10 cellular contexts compared by ENCODE assay signal in genomic region chr6:167150815-167151557, GRCh38. TPM values are rescaled to one million over a fixed set of nuclear protein-coding genes. Genes with fewer than 3 reads are reported as not detected.
A peak's percentile ranks its signal among the peaks of the same experiment; 100 is the strongest.
DNase-seq lines count a peak whose midpoint lies in the region; ATAC-seq and TF ChIP-seq lines count a peak whose summit lies in the region.
"Had no signal": no experiment of that assay in that cellular context is flagged by ENCODE, and none has a peak within 500 bp of the region (broad histone marks: within the 10 kb centered on the region; RNA-seq: fewer than 3 reads in every experiment).

No MANE protein-coding gene starts in this region.

- H3K4me3 ChIP-seq in adrenal gland (no peak overlapping the region), gastrocnemius medialis (no peak overlapping the region)

- peak; percentile 72 for ATAC-seq in GM19351 (IDR thresholded peaks at IDR 0.05; ENCODE audit: unreplicated experiment)
- ATAC-seq in HG02973 (IDR thresholded peaks at IDR 0.05; ENCODE audit: unreplicated experiment): peak; percentile 57
- peak; percentile 80 to 83 for ATAC-seq in activated T-cell treated with anti-CD3 and anti-CD28 coated beads, Interleukin-2, amount 50 U/mL, for 72 hours (replicated peaks in 1 of 2)
- no peak for ATAC-seq in gastrocnemius medialis

- WGBS in adrenal gland, 4 donors: 86 to 87% (median 86%) methylated on average over 6 of the region's 6 CpGs

- H3K27ac ChIP-seq in adrenal gland: no peak overlapping the region
- no peak overlapping the region for H3K27ac ChIP-seq in gastrocnemius medialis

- peaks cover 0 to 2% of the 10 kb centered on the region in 2 donors for H3K36me3 Mint-ChIP-seq in activated T-cell treated with anti-CD3 and anti-CD28 coated beads, Interleukin-2, amount 50 U/mL, for 72 hours (ENCODE audit: insufficient read depth in 2 of 2)
- H3K36me3 Mint-ChIP-seq in endothelial cell (ENCODE audit: low read depth, unreplicated experiment): no peaks in the 10 kb centered on the region

- TF ChIP-seq POLR2A in adrenal gland (IDR thresholded peaks at IDR 0.05): no peak
- TF ChIP-seq POLR2A in gastrocnemius medialis (IDR thresholded peaks at IDR 0.05): no peak

- TF ChIP-seq CTCF in GM13976 (IDR thresholded peaks at IDR 0.05; ENCODE audit: borderline replicate concordance, control extremely low read depth, extremely low read depth, insufficient read depth, missing control alignments): no peak
- TF ChIP-seq CTCF in adrenal gland (IDR thresholded peaks at IDR 0.05): no peak
- no peak for TF ChIP-seq CTCF in endothelial cell (IDR thresholded peaks at IDR 0.05; ENCODE audit: unreplicated experiment)
- no peak for TF ChIP-seq CTCF in gastrocnemius medialis (IDR thresholded peaks at IDR 0.05 in 4 of 5, conservative IDR thresholded peaks at IDR 0.05 in 1 of 5)

- peak; percentile 67 for DNase-seq in GM13976 (ENCODE audit: low spot score)
- DNase-seq in activated T-cell treated with anti-CD3 and anti-CD28 coated beads, Interleukin-2, amount 50 U/mL, for 72 hours: peak; percentile 18 to 35
- no peak for DNase-seq in adrenal gland
- no peak for DNase-seq in endothelial cell (ENCODE audit: low spot score)
- no peak for DNase-seq in gastrocnemius medialis
- DNase-seq in activated CD4-positive, alpha-beta T cell treated with anti-CD3 and anti-CD28 coated beads, Interleukin-2, amount 50 U/mL, for 1 hour: no peak
- DNase-seq: islet precursor cell had no signal

- peak overlapping the region; percentile 10 for H3K27ac Mint-ChIP-seq in activated T-cell treated with anti-CD3 and anti-CD28 coated beads, Interleukin-2, amount 50 U/mL, for 72 hours
- H3K27ac Mint-ChIP-seq in endothelial cell (ENCODE audit: unreplicated experiment): no peak overlapping the region

- in situ Hi-C loops in GM13976 (cut with MboI; ENCODE audit: low sequenced_read_pairs, unreplicated experiment): loop anchor here (10.0 kb wide), 1 partner anchor 376 kb away; no protein-coding TSS in a partner anchor
- in situ Hi-C loops in gastrocnemius medialis (cut with MboI; ENCODE audit: low sequenced_read_pairs in 4 of 4): no loop called here

- intact Hi-C loops in adrenal gland (cut with DNase I): no loop called here
- intact Hi-C loops in gastrocnemius medialis (cut with DNase I; ENCODE audit: low total_unique reads): no loop called here

- H3K27me3 Mint-ChIP-seq in activated T-cell treated with anti-CD3 and anti-CD28 coated beads, Interleukin-2, amount 50 U/mL, for 72 hours (ENCODE audit: low read depth): peaks cover 31% of the 10 kb centered on the region
- peaks cover 5% of the 10 kb centered on the region for H3K27me3 Mint-ChIP-seq in endothelial cell (ENCODE audit: unreplicated experiment)

- no peaks in the 10 kb centered on the region for H3K36me3 ChIP-seq in adrenal gland (replicated peaks in 1 of 2)
- no peaks in the 10 kb centered on the region for H3K36me3 ChIP-seq in gastrocnemius medialis

- H3K4me1 ChIP-seq in adrenal gland (replicated peaks in 1 of 2) (no peaks in the 10 kb centered on the region), gastrocnemius medialis (no peaks in the 10 kb centered on the region)

- H3K27me3 ChIP-seq in adrenal gland (no peaks in the 10 kb centered on the region), gastrocnemius medialis (peaks cover 0 to 25% (median 0%) of the 10 kb centered on the region in 3 donors)

- H3K4me1 Mint-ChIP-seq in activated T-cell treated with anti-CD3 and anti-CD28 coated beads, Interleukin-2, amount 50 U/mL, for 72 hours (ENCODE audit: low read depth): peaks cover 24% of the 10 kb centered on the region
- H3K4me1 Mint-ChIP-seq in endothelial cell (ENCODE audit: unreplicated experiment): peaks cover 19% of the 10 kb centered on the region

- H3K9me3 ChIP-seq in adrenal gland (replicated peaks in 1 of 3) (no peaks in the 10 kb centered on the region), gastrocnemius medialis (no peaks in the 10 kb centered on the region)

- H3K9me3 Mint-ChIP-seq in activated T-cell treated with anti-CD3 and anti-CD28 coated beads, Interleukin-2, amount 50 U/mL, for 72 hours: peaks cover 0 to 2% of the 10 kb centered on the region in 2 donors
- H3K9me3 Mint-ChIP-seq in endothelial cell (ENCODE audit: unreplicated experiment): no peaks in the 10 kb centered on the region

- H3K4me3 Mint-ChIP-seq in activated T-cell treated with anti-CD3 and anti-CD28 coated beads, Interleukin-2, amount 50 U/mL, for 72 hours: peak overlapping the region in 1 of 2 donors; percentile 48
- no peak overlapping the region for H3K4me3 Mint-ChIP-seq in endothelial cell (ENCODE audit: unreplicated experiment)

RNA-seq across cellular contexts. Expression of gene GPR31, which starts 6.8 kb away (rescaled TPM):
- total RNA-seq in activated T-cell treated with anti-CD3 and anti-CD28 coated beads, Interleukin-2, amount 50 U/mL, for 72 hours: not detected
- total RNA-seq in adrenal gland: not detected
- polyA plus RNA-seq in adrenal gland: not detected
- total RNA-seq in endothelial cell (ENCODE audit: unreplicated experiment): not detected
- not detected for total RNA-seq in gastrocnemius medialis
- total RNA-seq: cardiac septum had no signal

RNA-seq across cellular contexts. Expression of gene CCR6, which starts 28.1 kb away (rescaled TPM):
- 1 to 10 TPM; 1.2 to 7.8 TPM for total RNA-seq in activated T-cell treated with anti-CD3 and anti-CD28 coated beads, Interleukin-2, amount 50 U/mL, for 72 hours
- total RNA-seq in adrenal gland (not detected), endothelial cell (ENCODE audit: unreplicated experiment) (not detected), gastrocnemius medialis (not detected)
- not detected for polyA plus RNA-seq in adrenal gland
- total RNA-seq: cardiac septum had no signal

Comparison
In these comparisons a context has a peak if more than half of its experiments do, and no peak if none do; other contexts are left out.
1. DNase-seq: peak in GM13976 (single experiment) and activated T-cell treated with anti-CD3 and anti-CD28 coated beads, Interleukin-2, amount 50 U/mL, for 72 hours (2 of 2); none in adrenal gland (0 of 7), endothelial cell (single experiment), gastrocnemius medialis (0 of 2) and activated CD4-positive, alpha-beta T cell treated with anti-CD3 and anti-CD28 coated beads, Interleukin-2, amount 50 U/mL, for 1 hour (single experiment).
2. ATAC-seq: peak in GM19351 (single experiment), HG02973 (single experiment) and activated T-cell treated with anti-CD3 and anti-CD28 coated beads, Interleukin-2, amount 50 U/mL, for 72 hours (2 of 2); none in gastrocnemius medialis (0 of 2).